Comparison of ENCODE assay signal across 8 cellular contexts in the genomic region with DNA sequence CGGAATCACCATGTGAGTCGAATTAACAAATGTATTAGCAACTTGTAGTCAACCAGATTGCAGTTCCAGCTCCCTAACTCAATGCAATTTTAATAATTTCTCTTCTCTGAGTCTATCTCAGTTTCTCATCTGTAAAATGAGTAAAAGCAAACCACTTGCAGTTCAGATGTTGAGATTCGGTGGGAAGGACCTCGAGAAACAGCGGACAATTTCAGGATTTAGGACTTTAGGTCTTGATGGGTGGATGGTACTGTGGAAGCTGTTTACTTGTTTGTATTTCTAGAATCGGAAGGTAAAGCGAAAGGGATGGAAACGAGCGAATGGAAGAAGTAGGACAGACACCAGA. TPM values are rescaled to one million over a fixed set of nuclear protein-coding genes. Genes with fewer than 3 reads are reported as not detected.
DNase-seq lines count a peak whose midpoint lies in the region; ATAC-seq, FAIRE-seq and TF ChIP-seq lines count a peak whose summit lies in the region.

No MANE protein-coding gene starts in this region.

- H2AFZ ChIP-seq in Loucy (ENCODE audit: low read length) = peak overlapping the region; percentile 95
- H2AFZ ChIP-seq in endothelial cell of umbilical vein (ENCODE audit: low read depth, low read length) = peak overlapping the region; percentile 92

- FAIRE-seq in endothelial cell of umbilical vein (lab: Jason Lieb, UNC) = no peak

- no peaks in the 10 kb centered on the region for H3K9me1 ChIP-seq in endothelial cell of umbilical vein (replicated peaks; ENCODE audit: control insufficient read depth, extremely low read depth, insufficient read depth, low read length)

- WGBS in prostate gland = 5% methylated on average over 9 of the region's 9 CpGs

- no peaks in the 10 kb centered on the region for H3F3A ChIP-seq in Loucy (ENCODE audit: low read depth)

- no peak for DNase-seq in A673 (ENCODE audit: low spot score)
- DNase-seq in endothelial cell of umbilical vein (ENCODE audit: low read depth, low spot score) = no peak
- no peak for DNase-seq in prostate gland (ENCODE audit: low spot score)
- DNase-seq in left colon = no peak
- DNase-seq in AG08396 (ENCODE audit: low spot score) = no peak
- DNase-seq in epidermal melanocyte (ENCODE audit: insufficient read length, low spot score) = no peak

- H4K20me1 ChIP-seq in Loucy (ENCODE audit: insufficient read depth, low read length, poor library complexity, severe bottlenecking) (no peaks in the 10 kb centered on the region), endothelial cell of umbilical vein (replicated peaks; ENCODE audit: control insufficient read depth, extremely low read depth, insufficient read depth, low read length) (no peaks in the 10 kb centered on the region)

- H3K4me3 ChIP-seq in A673 (ENCODE audit: low read depth, low read length, poor library complexity, severe bottlenecking) (peak overlapping the region; percentile 70), Loucy (ENCODE audit: low read length, poor library complexity, severe bottlenecking) (peak overlapping the region; percentile 75), endothelial cell of umbilical vein (replicated peaks in 1 of 3; ENCODE audit: insufficient read depth in 1 of 3, low read depth in 1 of 3, low read length in 3 of 3) (peak overlapping the region; percentile 11 to 82 (median 70)), prostate gland (peak overlapping the region; percentile 67 to 68)

- POLR2A ChIA-PET in A673 (lab: Charles Lee; ENCODE audit: low non-redundant PET) = no interaction called here
- POLR2A ChIA-PET in endothelial cell of umbilical vein (lab: Charles Lee) = interaction anchor here (1.0 to 1.4 kb wide), 3 partner anchors 15 to 55 kb away, joined by 3 read pairs; no protein-coding TSS in a partner anchor

- no peaks in the 10 kb centered on the region for H3K9me2 ChIP-seq in Loucy (replicated peaks; ENCODE audit: low read depth, low read length)

- intact Hi-C loops in A673 (cut with micrococcal nuclease; ENCODE audit: unreplicated experiment) = no loop called here
- intact Hi-C loops in endothelial cell of umbilical vein (cut with micrococcal nuclease) = loop anchor here (1.0 kb wide), 4 partner anchors 32 to 1130 kb away; partner anchors contain the start of genes EFCAB11, EML5 and GALC
- intact Hi-C loops in prostate gland (cut with DNase I) = no loop called here
- intact Hi-C loops in left colon (cut with DNase I, micrococcal nuclease) = no loop called here

- no peak for TF ChIP-seq CTCF in A673 (conservative IDR thresholded peaks at IDR 0.05; ENCODE audit: low read depth, low read length)
- TF ChIP-seq CTCF in Loucy (conservative IDR thresholded peaks at IDR 0.05; ENCODE audit: low read length) = no peak
- no peak for TF ChIP-seq CTCF in endothelial cell of umbilical vein (IDR thresholded peaks at IDR 0.05; ENCODE audit: extremely low read depth in 1 of 2, insufficient read depth in 1 of 2, low read depth in 1 of 2, low read length in 2 of 2)
- no peak for TF ChIP-seq CTCF in prostate gland (IDR thresholded peaks at IDR 0.05)

- dilution Hi-C loops in endothelial cell of umbilical vein (cut with MboI; ENCODE audit: extremely low pct_ligation_motif_present, low sequenced_read_pairs) = no loop called here

- TF ChIP-seq POLR2A in endothelial cell of umbilical vein (IDR thresholded peaks at IDR 0.05; ENCODE audit: low read depth, low read length) (no peak), prostate gland (IDR thresholded peaks at IDR 0.05) (no peak)

- H3K79me2 ChIP-seq in Loucy (ENCODE audit: insufficient read depth, low read length) (no peaks in the 10 kb centered on the region), endothelial cell of umbilical vein (ENCODE audit: control insufficient read depth, insufficient read depth, low read length) (no peaks in the 10 kb centered on the region)

- ATAC-seq in GM21367 (IDR thresholded peaks at IDR 0.05; ENCODE audit: unreplicated experiment) (peak; percentile 2), left colon (no peak)

- H3K4me2 ChIP-seq in Loucy (ENCODE audit: low read depth, low read length, poor library complexity, severe bottlenecking) = peak overlapping the region; percentile 87
- peak overlapping the region; percentile 88 for H3K4me2 ChIP-seq in endothelial cell of umbilical vein (ENCODE audit: insufficient read depth, low read length)

- CTCF ChIA-PET in A673 (lab: Charles Lee) (no interaction called here), endothelial cell of umbilical vein (lab: Charles Lee) (interaction anchor here (1.0 to 6.0 kb wide), 6 partner anchors 10 to 108 kb away, joined by 3 to 27 read pairs (median 4); no protein-coding TSS in a partner anchor)

- H3K36me3 ChIP-seq in A673 (ENCODE audit: insufficient read depth, low read length, poor library complexity, severe bottlenecking) = no peaks in the 10 kb centered on the region
- no peaks in the 10 kb centered on the region for H3K36me3 ChIP-seq in Loucy (ENCODE audit: insufficient read depth, low read length)
- H3K36me3 ChIP-seq in endothelial cell of umbilical vein (ENCODE audit: control insufficient read depth in 2 of 2, extremely low read depth in 1 of 2, insufficient read depth in 2 of 2, low read length in 2 of 2) = no peaks in the 10 kb centered on the region
- no peaks in the 10 kb centered on the region for H3K36me3 ChIP-seq in prostate gland

- H3K9me3 ChIP-seq in A673 (ENCODE audit: low read depth, low read length, poor library complexity, severe bottlenecking) (no peaks in the 10 kb centered on the region), Loucy (ENCODE audit: insufficient read depth, low read depth, low read length) (no peaks in the 10 kb centered on the region), endothelial cell of umbilical vein (replicated peaks; ENCODE audit: control insufficient read depth, insufficient read depth, low read length) (no peaks in the 10 kb centered on the region), prostate gland (no peaks in the 10 kb centered on the region)

- H3K4me1 ChIP-seq in A673 (ENCODE audit: insufficient read depth, low read length, poor library complexity, severe bottlenecking) (peaks cover 8% of the 10 kb centered on the region), Loucy (ENCODE audit: insufficient read depth, low read length, poor library complexity, severe bottlenecking) (peaks cover 6% of the 10 kb centered on the region), endothelial cell of umbilical vein (ENCODE audit: control insufficient read depth, extremely low read depth, insufficient read depth, low read length) (peaks cover 6% of the 10 kb centered on the region), prostate gland (replicated peaks) (no peaks in the 10 kb centered on the region)

- no TSS peak for BruUV-seq in A673 (replicated peaks; lab: Mats Ljungman, UMichigan)
- no TSS peak for BruUV-seq in endothelial cell of umbilical vein (replicated peaks; lab: Mats Ljungman, UMichigan)

- H3K9ac ChIP-seq in Loucy (ENCODE audit: low read depth, low read length, poor library complexity, severe bottlenecking) = peak overlapping the region; percentile 69
- H3K9ac ChIP-seq in endothelial cell of umbilical vein (replicated peaks; ENCODE audit: extremely low read depth, insufficient read depth, low read length) = peak overlapping the region; percentile 88

- peak overlapping the region; percentile 94 for H3K27ac ChIP-seq in A673 (ENCODE audit: low read depth, low read length, poor library complexity, severe bottlenecking)
- H3K27ac ChIP-seq in endothelial cell of umbilical vein (ENCODE audit: insufficient read depth, low read depth, low read length) = peak overlapping the region; percentile 88
- peak overlapping the region; percentile 82 to 86 for H3K27ac ChIP-seq in prostate gland

- peaks cover 35% of the 10 kb centered on the region for H3K27me3 ChIP-seq in A673 (replicated peaks; ENCODE audit: insufficient read depth, low read depth, low read length, poor library complexity)
- H3K27me3 ChIP-seq in Loucy (ENCODE audit: insufficient read depth, low read length, poor library complexity, severe bottlenecking) = no peaks in the 10 kb centered on the region
- peaks cover 8 to 9% of the 10 kb centered on the region in 2 experiments for H3K27me3 ChIP-seq in endothelial cell of umbilical vein (ENCODE audit: control insufficient read depth in 2 of 2, insufficient read depth in 2 of 2, low read length in 2 of 2)
- H3K27me3 ChIP-seq in prostate gland (replicated peaks; ENCODE audit: insufficient read depth) = no peaks in the 10 kb centered on the region

TF ChIP-seq in endothelial cell of umbilical vein, 7 proteins besides CTCF, POLR2A, EP300 and RAD21 (continues in another document):
- TF ChIP-seq GATA2 (IDR thresholded peaks at IDR 0.05; ENCODE audit: insufficient read depth, insufficient read length, low read depth, low read length) (no peak), JUN (IDR thresholded peaks at IDR 0.05; ENCODE audit: borderline replicate concordance, insufficient read depth, insufficient read length, low read depth) (no peak), MAX (IDR thresholded peaks at IDR 0.05; ENCODE audit: insufficient read depth, insufficient read length) (no peak)

RNA-seq across cellular contexts. Expression of gene TTC8, which starts 0.5 kb away (rescaled TPM):
- total RNA-seq in A673 (2021) (26.6 and 29.3 TPM in 2 replicates), endothelial cell of umbilical vein (11.9 and 15.5 TPM in 2 replicates), prostate gland (100 to 1,000 TPM in 1 of 2 donors, 10 to 100 TPM in 1; 34.8 to 115 TPM), left colon (10 to 100 TPM; 13.4 to 16.3 TPM)
- polyA plus RNA-seq in endothelial cell of umbilical vein = 16.3 and 17.9 TPM in 2 replicates
- 17.5 and 18.7 TPM in 2 replicates for polyA plus RNA-seq in endothelial cell of umbilical vein (2011; cell fraction: cytosol; rRNA removed)
- 40.8 and 41.1 TPM in 2 replicates for polyA plus RNA-seq in endothelial cell of umbilical vein (2011; cell fraction: nucleus; rRNA removed)
- polyA plus RNA-seq in endothelial cell of umbilical vein (2012) = 10.3 and 14.8 TPM in 2 replicates
- polyA minus RNA-seq in endothelial cell of umbilical vein = 11.0 and 21.0 TPM in 2 replicates
- 7.1 TPM for polyA minus RNA-seq in endothelial cell of umbilical vein (2011; cell fraction: cytosol; rRNA and poly(A)+ RNA removed)
- 11.6 and 12.6 TPM in 2 replicates for polyA minus RNA-seq in endothelial cell of umbilical vein (2011; cell fraction: nucleus; rRNA and poly(A)+ RNA removed)

RNA-seq across cellular contexts. Expression of gene EML5, which starts 31.2 kb away (rescaled TPM):
- total RNA-seq in A673 (2021) (0.32 and 0.63 TPM in 2 replicates), endothelial cell of umbilical vein (0.09 TPM in 1 of 2 replicates, not detected in the other), prostate gland (10 to 100 TPM in 1 of 2 donors, 1 to 10 TPM in 1; 8.3 to 17.2 TPM), left colon (under 1 TPM; 0.64 to 0.79 TPM)
- polyA plus RNA-seq in endothelial cell of umbilical vein = 0.06 TPM in 1 of 2 replicates, not detected in the other
- polyA plus RNA-seq in endothelial cell of umbilical vein (2011; cell fraction: cytosol; rRNA removed) = 0.01 TPM in 2 replicates
- polyA plus RNA-seq in endothelial cell of umbilical vein (2011; cell fraction: nucleus; rRNA removed) = 0.06 TPM in 1 of 2 replicates, not detected in the other
- polyA plus RNA-seq in endothelial cell of umbilical vein (2012) = 0.04 and 0.05 TPM in 2 replicates
- polyA minus RNA-seq in endothelial cell of umbilical vein = not detected in 2 replicates
- polyA minus RNA-seq in endothelial cell of umbilical vein (2011; cell fraction: cytosol; rRNA and poly(A)+ RNA removed) = 0.61 TPM
- 0.29 TPM in 1 of 2 replicates, not detected in the other for polyA minus RNA-seq in endothelial cell of umbilical vein (2011; cell fraction: nucleus; rRNA and poly(A)+ RNA removed)
